In the genomic region with DNA sequence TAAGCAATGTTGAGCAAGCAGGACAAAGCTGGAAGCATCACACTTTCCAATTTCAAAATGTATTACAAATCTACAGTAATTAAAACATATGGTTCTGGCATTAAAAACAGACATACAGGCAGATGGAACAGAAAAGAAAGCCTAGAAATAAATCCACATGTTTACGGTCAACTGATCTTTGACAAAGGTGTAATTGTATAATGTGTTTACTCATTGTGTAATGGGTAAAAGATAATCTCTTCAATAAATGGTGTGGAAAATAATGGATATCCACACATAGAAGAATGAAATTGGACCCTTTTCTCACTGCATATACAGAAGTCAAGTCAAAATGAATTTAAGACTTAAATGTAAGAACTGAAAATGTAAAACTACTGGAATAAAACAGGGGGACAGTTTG, we compare ENCODE assay signal across 17 cellular contexts.
"Had no signal": no experiment of that assay in that cellular context is flagged by ENCODE, and none has a peak within 500 bp of the region (broad histone marks: within the 10 kb centered on the region; RNA-seq: fewer than 3 reads in every experiment).

No MANE protein-coding gene starts in this region.

- H3K4me3 ChIP-seq: body of pancreas, neural progenitor cell, sigmoid colon, stomach had no signal

- H3K9me3 Mint-ChIP-seq: activated CD4-positive, alpha-beta T cell treated with anti-CD3 and anti-CD28 coated beads, Interleukin-2, amount 10 ng/mL, durations not matched to agents 7 days and 5 days; neural progenitor cell had no signal

- H3K27me3 ChIP-seq: body of pancreas, neural progenitor cell, sigmoid colon, stomach had no signal

- H3K4me1 Mint-ChIP-seq: activated CD4-positive, alpha-beta T cell treated with anti-CD3 and anti-CD28 coated beads, Interleukin-2, amount 10 ng/mL, durations not matched to agents 7 days and 5 days had no signal

- DNase-seq: activated CD4-positive, alpha-beta T cell treated with anti-CD3 and anti-CD28 coated beads, Interleukin-2, amount 10 ng/mL, durations not matched to agents 7 days and 5 days; activated CD4-positive, CD25-positive, alpha-beta regulatory T cell; activated CD8-positive, alpha-beta memory T cell treated with anti-CD3 and anti-CD28 coated beads for 24 hours; activated gamma-delta T cell treated with Interleukin-2 at 50 U/mL for 16 hours; amniotic stem cell; body of pancreas; caudate nucleus; erythroblast; islet precursor cell; midbrain; sigmoid colon; stimulated activated CD4-positive, alpha-beta T cell treated with anti-CD3 and anti-CD28 coated beads, Interleukin-1b, Interleukin-23, amount 100 ng/mL, for 48 hours; stomach had no signal

- H3K4me3 Mint-ChIP-seq: activated CD4-positive, alpha-beta T cell treated with anti-CD3 and anti-CD28 coated beads, Interleukin-2, amount 10 ng/mL, durations not matched to agents 7 days and 5 days; activated naive CD8-positive, alpha-beta T cell; neural progenitor cell had no signal

- H3K4me1 ChIP-seq: body of pancreas, neural progenitor cell, sigmoid colon had no signal

- H2AFZ ChIP-seq: neural progenitor cell had no signal

- H3K4me2 ChIP-seq: neural progenitor cell had no signal

- H3K27ac ChIP-seq: body of pancreas, neural progenitor cell, sigmoid colon, stomach had no signal

- H3K36me3 ChIP-seq: neural progenitor cell, sigmoid colon, stomach had no signal

- H3K9ac ChIP-seq: neural progenitor cell had no signal

- H3K27me3 Mint-ChIP-seq: activated naive CD8-positive, alpha-beta T cell had no signal

- ATAC-seq: body of pancreas, left lobe of liver had no signal

- H3K27ac Mint-ChIP-seq: activated CD4-positive, alpha-beta T cell treated with anti-CD3 and anti-CD28 coated beads, Interleukin-2, amount 10 ng/mL, durations not matched to agents 7 days and 5 days; activated naive CD8-positive, alpha-beta T cell; neural progenitor cell had no signal

- H3K36me3 Mint-ChIP-seq: activated naive CD8-positive, alpha-beta T cell; neural progenitor cell had no signal

- FAIRE-seq: colon had no signal

- H3K9me3 ChIP-seq: body of pancreas, sigmoid colon, stomach had no signal
